In genomic region chr11:73072935-73073481, GRCh38 we compare ENCODE assay signal across 8 cellular contexts.
A peak's percentile ranks its signal among the peaks of the same experiment; 100 is the strongest.
DNase-seq lines count a peak whose midpoint lies in the region; ATAC-seq and TF ChIP-seq lines count a peak whose summit lies in the region.

No MANE protein-coding gene starts in this region.

- H3K27me3 Mint-ChIP-seq in activated CD4-positive, alpha-beta T cell treated with anti-CD3 and anti-CD28 coated beads, Interleukin-2, amount 10 ng/mL, durations not matched to agents 24 days and 14 days = no peaks in the 10 kb centered on the region

- H3K27ac Mint-ChIP-seq in activated CD4-positive, alpha-beta T cell treated with anti-CD3 and anti-CD28 coated beads, Interleukin-2, amount 10 ng/mL, durations not matched to agents 24 days and 14 days = no peak overlapping the region

- peak overlapping the region; percentile 16 for H3K4me3 ChIP-seq in PC-3 (ENCODE audit: low read length)
- H3K4me3 ChIP-seq in fibroblast of mammary gland (ENCODE audit: control insufficient read depth, low read depth, low read length) = no peak overlapping the region
- H3K4me3 ChIP-seq in skeletal muscle satellite cell (ENCODE audit: low read length) = no peak overlapping the region
- H3K4me3 ChIP-seq in SJCRH30 = no peak overlapping the region

- no TSS peak for BruUV-seq in PC-3 (replicated peaks; lab: Mats Ljungman, UMichigan)

- peaks cover 23% of the 10 kb centered on the region for H3K4me1 Mint-ChIP-seq in activated CD4-positive, alpha-beta T cell treated with anti-CD3 and anti-CD28 coated beads, Interleukin-2, amount 10 ng/mL, durations not matched to agents 24 days and 14 days

- no peak overlapping the region for H2AFZ ChIP-seq in PC-3 (ENCODE audit: low read length)

- H3K27me3 ChIP-seq in PC-3 (ENCODE audit: low read length) = no peaks in the 10 kb centered on the region
- no peaks in the 10 kb centered on the region for H3K27me3 ChIP-seq in skeletal muscle satellite cell (ENCODE audit: control insufficient read depth, insufficient read depth, low read length)
- H3K27me3 ChIP-seq in SJCRH30 = no peaks in the 10 kb centered on the region

- peaks cover 8% of the 10 kb centered on the region; the same call in 1 of the 2 replicates for H3K36me3 ChIP-seq in PC-3 (ENCODE audit: low read depth, low read length)
- H3K36me3 ChIP-seq in skeletal muscle satellite cell (ENCODE audit: insufficient read depth, low read length) = peaks cover 8% of the 10 kb centered on the region
- H3K36me3 ChIP-seq in SJCRH30 = 0 out of 2 replicates have a peak, but pooled peaks cover 3% of the 10 kb centered on the region

- TF ChIP-seq CTCF in PC-3 (conservative IDR thresholded peaks at IDR 0.05; ENCODE audit: low read depth, low read length) (no peak), fibroblast of mammary gland (conservative IDR thresholded peaks at IDR 0.05; ENCODE audit: control insufficient read depth, insufficient read depth, low read depth, low read length) (no peak)

- peak overlapping the region; percentile 19 for H3K4me3 Mint-ChIP-seq in activated CD4-positive, alpha-beta T cell treated with anti-CD3 and anti-CD28 coated beads, Interleukin-2, amount 10 ng/mL, durations not matched to agents 24 days and 14 days

- peaks cover 12% of the 10 kb centered on the region for H3K79me2 ChIP-seq in PC-3 (ENCODE audit: low read length)

- H3K9me3 ChIP-seq in PC-3 (ENCODE audit: low read length) = no peaks in the 10 kb centered on the region
- H3K9me3 ChIP-seq in skeletal muscle satellite cell (replicated peaks; ENCODE audit: low read length) = peaks cover 7% of the 10 kb centered on the region
- peaks cover 6% of the 10 kb centered on the region for H3K9me3 ChIP-seq in SJCRH30 (replicated peaks)

- intact Hi-C loops in activated CD4-positive, alpha-beta T cell treated with anti-CD3 and anti-CD28 coated beads, Interleukin-2, amount 10 ng/mL, durations not matched to agents 24 days and 14 days (cut with micrococcal nuclease) = loop anchor here (5.0 kb wide), 1 partner anchor 41 kb away; no protein-coding TSS in a partner anchor
- intact Hi-C loops in PC-3 (cut with micrococcal nuclease) = loop anchor here (1.0 to 5.0 kb wide), 4 partner anchors 24 to 131 kb away; partner anchors contain the start of gene FCHSD2

- H3K9me3 Mint-ChIP-seq in activated CD4-positive, alpha-beta T cell treated with anti-CD3 and anti-CD28 coated beads, Interleukin-2, amount 10 ng/mL, durations not matched to agents 24 days and 14 days = no peaks in the 10 kb centered on the region

- H3K36me3 Mint-ChIP-seq in activated CD4-positive, alpha-beta T cell treated with anti-CD3 and anti-CD28 coated beads, Interleukin-2, amount 10 ng/mL, durations not matched to agents 24 days and 14 days (ENCODE audit: low read depth) = peaks cover 11% of the 10 kb centered on the region

- H3K4me2 ChIP-seq in PC-3 (ENCODE audit: low read length) = peak overlapping the region; percentile 67
- peak overlapping the region; percentile 28 for H3K4me2 ChIP-seq in skeletal muscle satellite cell (ENCODE audit: low read length)

- no peaks in the 10 kb centered on the region for H4K20me1 ChIP-seq in PC-3 (ENCODE audit: low read length)

- H3K27ac ChIP-seq in PC-3 (ENCODE audit: low read length) = peak overlapping the region; percentile 15
- H3K27ac ChIP-seq in SJCRH30 = no peak overlapping the region

- peak; percentile 74 for ATAC-seq in HG02798 (IDR thresholded peaks at IDR 0.05; ENCODE audit: poor library complexity, unreplicated experiment)
- ATAC-seq in PC-3 = peak; percentile 99

- H3K4me1 ChIP-seq in PC-3 (ENCODE audit: insufficient read depth, low read length) (peaks cover 25% of the 10 kb centered on the region), skeletal muscle satellite cell (ENCODE audit: control insufficient read depth, insufficient read depth, low read length) (peaks cover 11% of the 10 kb centered on the region), SJCRH30 (0 out of 2 replicates have a peak, but pooled peaks cover 3% of the 10 kb centered on the region)

- no peaks in the 10 kb centered on the region for H3F3A ChIP-seq in PC-3 (ENCODE audit: low read length, unreplicated experiment)

- DNase-seq in activated CD4-positive, alpha-beta T cell treated with anti-CD3 and anti-CD28 coated beads, Interleukin-2, amount 10 ng/mL, durations not matched to agents 24 days and 14 days = peak; percentile 61
- no peak for DNase-seq in activated CD4-positive, alpha-beta T cell treated with anti-CD3 and anti-CD28 coated beads, Interleukin-2, amount 50 U/mL, for 48 hours
- DNase-seq in PC-3 = peak; percentile 81
- peak; percentile 31 for DNase-seq in fibroblast of mammary gland (ENCODE audit: low read depth)
- DNase-seq in SJCRH30 = no peak
- no peak for DNase-seq in NCI-H524 treated with DMSO at 0.1 percent for 48 hours (lab: John Stamatoyannopoulos, UW)

- H3K9ac ChIP-seq in PC-3 (ENCODE audit: low read length) (no peak overlapping the region), skeletal muscle satellite cell (ENCODE audit: low read depth, low read length) (no peak overlapping the region)

- CTCF ChIA-PET in PC-3 (lab: Charles Lee) = no interaction called here

- no peaks in the 10 kb centered on the region for H3K9me2 ChIP-seq in PC-3 (replicated peaks; ENCODE audit: low read length)

- POLR2A ChIA-PET in PC-3 (lab: Charles Lee; ENCODE audit: unreplicated experiment) = interaction anchor here (0.6 kb wide), 1 partner anchor 127 kb away, joined by 3 read pairs; no protein-coding TSS in a partner anchor

Comparison
In these comparisons a context has a peak if more than half of its experiments do, and no peak if none do; other contexts are left out.
1. DNase-seq: peak in activated CD4-positive, alpha-beta T cell treated with anti-CD3 and anti-CD28 coated beads, Interleukin-2, amount 10 ng/mL, durations not matched to agents 24 days and 14 days (single experiment), PC-3 (single experiment) and fibroblast of mammary gland (single experiment); none in activated CD4-positive, alpha-beta T cell treated with anti-CD3 and anti-CD28 coated beads, Interleukin-2, amount 50 U/mL, for 48 hours (0 of 2), SJCRH30 (0 of 2) and NCI-H524 treated with DMSO at 0.1 percent for 48 hours (single experiment).